Comparison of ENCODE assay signal across 8 cellular contexts in genomic region chr1:1058921-1059493, GRCh38. TPM values are rescaled to one million over a fixed set of nuclear protein-coding genes. Genes with fewer than 3 reads are reported as not detected.
DNase-seq lines count a peak whose midpoint lies in the region; ATAC-seq and TF ChIP-seq lines count a peak whose summit lies in the region.

No MANE protein-coding gene starts in this region.

- no TSS peak for BruUV-seq in Calu3 (replicated peaks; lab: Mats Ljungman, UMichigan)

- H3K27ac ChIP-seq in esophagus muscularis mucosa (replicated peaks in 1 of 4): no peak overlapping the region

- in situ Hi-C loops in G401 (cut with HindIII; ENCODE audit: low sequenced_read_pairs): no loop called here

- H3K4me3 ChIP-seq in esophagus muscularis mucosa: peak overlapping the region; percentile 54 to 74 (median 62)

- H3K4me3 Mint-ChIP-seq in Calu3 (ENCODE audit: low read depth, unreplicated experiment) (peak overlapping the region; percentile 73), osteocyte (ENCODE audit: unreplicated experiment) (peak overlapping the region; percentile 71)
- H3K4me3 Mint-ChIP-seq in T-helper 1 cell treated with Interleukin-12 subunit alpha and Interleukin-12 subunit beta and Interleukin-4 antibody, amounts not matched to agents 30 μg/mL and 1 μg/mL, for 36 hours: peak overlapping the region; percentile 80

- H3K9me3 Mint-ChIP-seq in Calu3 (ENCODE audit: low read depth, unreplicated experiment) (no peaks in the 10 kb centered on the region), osteocyte (ENCODE audit: unreplicated experiment) (no peaks in the 10 kb centered on the region)
- no peaks in the 10 kb centered on the region for H3K9me3 Mint-ChIP-seq in T-helper 1 cell treated with Interleukin-12 subunit alpha and Interleukin-12 subunit beta and Interleukin-4 antibody, amounts not matched to agents 30 μg/mL and 1 μg/mL, for 36 hours

- peaks cover 0 to 15% (median 7%) of the 10 kb centered on the region in 4 donors for H3K36me3 ChIP-seq in esophagus muscularis mucosa

- peaks cover 19 to 47% (median 37%) of the 10 kb centered on the region in 4 donors for H3K4me1 ChIP-seq in esophagus muscularis mucosa

- H3K9me3 ChIP-seq in esophagus muscularis mucosa: no peaks in the 10 kb centered on the region

- DNase-seq in Calu3 (peak; percentile 38), esophagus muscularis mucosa (ENCODE audit: extremely low spot score) (no peak), osteocyte (ENCODE audit: extremely low spot score, unreplicated experiment) (no peak), NCI-H2029 (lab: John Stamatoyannopoulos, UW) (no peak), G401 (ENCODE audit: low spot score) (no peak)

- 2% methylated on average over 39 of the region's 48 CpGs for WGBS in esophagus muscularis mucosa

- CTCF ChIA-PET in Calu3 (lab: Charles Lee): interaction anchor here (1.1 to 1.8 kb wide), 3 partner anchors 15 to 233 kb away, joined by 3 to 4 read pairs (median 3); partner anchors contain the start of genes ISG15 and RNF223

- ATAC-seq in GM19395 (IDR thresholded peaks at IDR 0.05; ENCODE audit: unreplicated experiment) (peak; percentile 29), HG03432 (IDR thresholded peaks at IDR 0.05; ENCODE audit: unreplicated experiment) (peak; percentile 29)

- intact Hi-C loops in Calu3 (cut with micrococcal nuclease; ENCODE audit: unreplicated experiment): loop anchor here (5.0 kb wide), 1 partner anchor 37 kb away; the partner anchor contains the start of gene AGRN
- intact Hi-C loops in esophagus muscularis mucosa (cut with DNase I): no loop called here

- peaks cover 1 to 77% (median 29%) of the 10 kb centered on the region in 4 donors for H3K27me3 ChIP-seq in esophagus muscularis mucosa

- H3K4me1 Mint-ChIP-seq in Calu3 (ENCODE audit: low read depth, unreplicated experiment) (no peaks in the 10 kb centered on the region), osteocyte (ENCODE audit: unreplicated experiment) (peaks cover 29% of the 10 kb centered on the region)
- H3K4me1 Mint-ChIP-seq in T-helper 1 cell treated with Interleukin-12 subunit alpha and Interleukin-12 subunit beta and Interleukin-4 antibody, amounts not matched to agents 30 μg/mL and 1 μg/mL, for 36 hours (ENCODE audit: low read depth): peaks cover 13% of the 10 kb centered on the region

- H3K27me3 Mint-ChIP-seq in Calu3 (ENCODE audit: unreplicated experiment) (no peaks in the 10 kb centered on the region), osteocyte (ENCODE audit: unreplicated experiment) (no peaks in the 10 kb centered on the region)
- H3K27me3 Mint-ChIP-seq in T-helper 1 cell treated with Interleukin-12 subunit alpha and Interleukin-12 subunit beta and Interleukin-4 antibody, amounts not matched to agents 30 μg/mL and 1 μg/mL, for 36 hours (ENCODE audit: low read depth): peaks cover 21% of the 10 kb centered on the region

- peak overlapping the region; percentile 78 for H3K27ac Mint-ChIP-seq in Calu3 (ENCODE audit: unreplicated experiment)
- H3K27ac Mint-ChIP-seq in T-helper 1 cell treated with Interleukin-12 subunit alpha and Interleukin-12 subunit beta and Interleukin-4 antibody, amounts not matched to agents 30 μg/mL and 1 μg/mL, for 36 hours: peak overlapping the region; percentile 63
- no peak overlapping the region for H3K27ac Mint-ChIP-seq in osteocyte (ENCODE audit: unreplicated experiment)

- TF ChIP-seq EP300 in esophagus muscularis mucosa (IDR thresholded peaks at IDR 0.05): no peak

- H3K36me3 Mint-ChIP-seq in Calu3 (ENCODE audit: insufficient read depth, unreplicated experiment) (peaks cover 82% of the 10 kb centered on the region), osteocyte (ENCODE audit: unreplicated experiment) (peaks cover 2% of the 10 kb centered on the region)
- no peaks in the 10 kb centered on the region for H3K36me3 Mint-ChIP-seq in T-helper 1 cell treated with Interleukin-12 subunit alpha and Interleukin-12 subunit beta and Interleukin-4 antibody, amounts not matched to agents 30 μg/mL and 1 μg/mL, for 36 hours (ENCODE audit: low read depth)

- TF ChIP-seq POLR2A in esophagus muscularis mucosa (IDR thresholded peaks at IDR 0.05; ENCODE audit: low read depth): no peak

- TF ChIP-seq CTCF in Calu3 (IDR thresholded peaks at IDR 0.05; ENCODE audit: unreplicated experiment) (peak; percentile 51), esophagus muscularis mucosa (IDR thresholded peaks at IDR 0.05) (peak in 2 of 3 experiments; percentile 22 to 39), osteocyte (IDR thresholded peaks at IDR 0.05) (peak; percentile 63)

RNA-seq across cellular contexts. Expression of gene RNF223, which starts 15.1 kb away (rescaled TPM):
- total RNA-seq in Calu3 (2022) (5.0 and 5.6 TPM in 2 replicates), esophagus muscularis mucosa (not detected), osteocyte (not detected in 2 replicates)
- total RNA-seq in G401 (2014; rRNA removed; shearing (Covaris generic)): 3.5 and 4.3 TPM in 2 replicates

RNA-seq across cellular contexts. Expression of gene AGRN, which starts 39.1 kb away (rescaled TPM):
- total RNA-seq in Calu3 (2022) (446 and 552 TPM in 2 replicates), esophagus muscularis mucosa (10 to 100 TPM; 17.0 to 31.6 (median 22.6) TPM), osteocyte (175 and 191 TPM in 2 replicates)
- total RNA-seq in G401 (2014; rRNA removed; shearing (Covaris generic)): 103 and 106 TPM in 2 replicates

RNA-seq across cellular contexts. Expression of gene ISG15, which starts 45.7 kb away (rescaled TPM):
- total RNA-seq in Calu3 (2022) (165 and 522 TPM in 2 replicates), esophagus muscularis mucosa (10 to 100 TPM; 39.4 to 74.9 (median 41.1) TPM), osteocyte (29.3 and 30.6 TPM in 2 replicates)
- total RNA-seq in G401 (2014; rRNA removed; shearing (Covaris generic)): 213 and 304 TPM in 2 replicates

RNA-seq across cellular contexts. Expression of gene C1orf159, which starts 56.9 kb away (rescaled TPM):
- 32.4 and 34.7 TPM in 2 replicates for total RNA-seq in Calu3 (2022)
- total RNA-seq in esophagus muscularis mucosa: 10 to 100 TPM in 1 of 4 donors, 1 to 10 TPM in 3; 4.2 to 11.9 (median 8.5) TPM
- total RNA-seq in osteocyte: 16.9 and 17.9 TPM in 2 replicates
- total RNA-seq in G401 (2014; rRNA removed; shearing (Covaris generic)): 11.9 and 17.1 TPM in 2 replicates

RNA-seq across cellular contexts. Expression of gene HES4, which starts 59.1 kb away (rescaled TPM):
- total RNA-seq in Calu3 (2022) (35.5 and 51.3 TPM in 2 replicates), esophagus muscularis mucosa (10 to 100 TPM; 37.8 to 90.4 (median 65.0) TPM), osteocyte (75.0 and 79.2 TPM in 2 replicates)
- total RNA-seq in G401 (2014; rRNA removed; shearing (Covaris generic)): 27.5 and 66.5 TPM in 2 replicates
